In the genomic region with DNA sequence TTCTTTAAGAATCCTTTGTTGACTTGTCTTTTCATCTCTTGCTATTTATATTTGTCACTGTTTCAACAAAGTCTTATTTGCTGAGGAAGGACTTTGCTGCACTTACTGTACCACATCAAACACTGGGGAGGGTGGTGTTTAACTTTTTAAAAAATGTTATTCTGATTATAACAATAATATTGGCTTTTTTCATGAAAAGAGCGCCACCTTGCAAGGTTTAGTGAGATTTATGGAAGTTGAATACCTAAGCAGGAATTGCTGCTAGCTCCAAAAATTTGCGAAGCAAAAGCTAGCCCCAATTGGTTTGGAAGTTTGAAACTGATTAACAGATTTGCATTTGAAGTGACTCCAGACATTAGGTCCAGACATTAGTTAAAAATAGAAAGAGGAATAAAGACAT, we compare ENCODE assay signal across 25 cellular contexts. TPM values are rescaled to one million over a fixed set of nuclear protein-coding genes. Genes with fewer than 3 reads are reported as not detected.
DNase-seq lines count a peak whose midpoint lies in the region; ATAC-seq and TF ChIP-seq lines count a peak whose summit lies in the region.
"Had no signal": no experiment of that assay in that cellular context is flagged by ENCODE, and none has a peak within 500 bp of the region (broad histone marks: within the 10 kb centered on the region; RNA-seq: fewer than 3 reads in every experiment).

No MANE protein-coding gene starts in this region.

- H4K20me1 ChIP-seq in GM23338 (replicated peaks; ENCODE audit: insufficient read depth) (no peaks in the 10 kb centered on the region), H9 (ENCODE audit: control insufficient read depth, insufficient read depth, insufficient read length) (no peaks in the 10 kb centered on the region)

- no peak overlapping the region for H4K91ac ChIP-seq in H9 (ENCODE audit: insufficient read length, low read depth, low read length)

- H3K9me2 ChIP-seq in GM23338 (ENCODE audit: insufficient read depth) = no peaks in the 10 kb centered on the region

- no peak overlapping the region for H3K4me3 Mint-ChIP-seq in GM23338
- no peak overlapping the region for H3K4me3 Mint-ChIP-seq in H9
- H3K4me3 Mint-ChIP-seq: activated CD4-positive, alpha-beta T cell treated with anti-CD3 and anti-CD28 coated beads, Interleukin-2, amount 10 ng/mL, durations not matched to agents 7 days and 5 days; activated naive CD8-positive, alpha-beta T cell; activated T-helper 17 cell treated with anti-CD3 and anti-CD28 coated beads, Interleukin-2, amount 50 U/mL, for 72 hours; CD8-positive, alpha-beta T cell; naive B cell; T-helper 2 cell treated with Interferon-gamma antibody and Interleukin-4, amounts not matched to agents 5 μg/mL and 100 μg/mL, for 36 hours had no signal

- H3K79me2 ChIP-seq in GM23338 (replicated peaks; ENCODE audit: insufficient read depth) = no peaks in the 10 kb centered on the region
- no peaks in the 10 kb centered on the region for H3K79me2 ChIP-seq in H9 (ENCODE audit: insufficient read depth, low read length)

- ATAC-seq in GM23338 (no peak), HG03139 (IDR thresholded peaks at IDR 0.05; ENCODE audit: unreplicated experiment) (no peak)
- ATAC-seq: activated T-helper 17 cell treated with anti-CD3 and anti-CD28 coated beads, Interleukin-2, amount 50 U/mL, for 72 hours; CD8-positive, alpha-beta T cell; GM12878 had no signal

- no peak overlapping the region for H4K8ac ChIP-seq in H9 (replicated peaks; ENCODE audit: insufficient read length, low read depth, low read length)

- no peak overlapping the region for H2BK15ac ChIP-seq in H9 (ENCODE audit: low read depth, low read length)

- no peaks in the 10 kb centered on the region for H3K36me3 Mint-ChIP-seq in GM23338 (ENCODE audit: low read depth)
- no peaks in the 10 kb centered on the region; a peak in 1 of 7 replicates for H3K36me3 Mint-ChIP-seq in H9 (ENCODE audit: insufficient read depth in 1 of 3, low read depth in 3 of 3)
- H3K36me3 Mint-ChIP-seq: CD8-positive, alpha-beta T cell had no signal

- no peak overlapping the region for H3K14ac ChIP-seq in H9 (ENCODE audit: insufficient read depth, low read length)

- no peak overlapping the region for H3K23ac ChIP-seq in H9 (ENCODE audit: insufficient read length, low read depth, low read length)

- H3K9ac ChIP-seq in H9 (ENCODE audit: extremely low read depth, insufficient read length, low read length) = no peak overlapping the region

- no peak overlapping the region for H2AFZ ChIP-seq in GM23338
- H2AFZ ChIP-seq in H9 (ENCODE audit: low read length) = no peak overlapping the region

- intact Hi-C loops in A673 (cut with micrococcal nuclease; ENCODE audit: unreplicated experiment) = no loop called here

- BruUV-seq in A673 (replicated peaks; lab: Mats Ljungman, UMichigan) = no TSS peak

- H3K9me3 ChIP-seq in A673 (ENCODE audit: low read depth, low read length, poor library complexity, severe bottlenecking) = no peaks in the 10 kb centered on the region
- peaks cover 0 to 28% of the 10 kb centered on the region in 2 donors for H3K9me3 ChIP-seq in right atrium auricular region
- no peaks in the 10 kb centered on the region for H3K9me3 ChIP-seq in H9 (ENCODE audit: control insufficient read depth, low read depth, low read length)
- H3K9me3 ChIP-seq: SJSA1 had no signal

- peaks cover 57% of the 10 kb centered on the region for H3K4me1 Mint-ChIP-seq in GM23338
- H3K4me1 Mint-ChIP-seq in H9 = peaks cover 24 to 63% of the 10 kb centered on the region in 2 experiments
- H3K4me1 Mint-ChIP-seq: activated T-helper 17 cell treated with anti-CD3 and anti-CD28 coated beads, Interleukin-2, amount 50 U/mL, for 72 hours had no signal

- CTCF ChIA-PET in A673 (lab: Charles Lee) = no interaction called here

- no peak overlapping the region for H3K56ac ChIP-seq in H9 (ENCODE audit: insufficient read length, low read depth, low read length)

- TF ChIP-seq CTCF in A673 (conservative IDR thresholded peaks at IDR 0.05; ENCODE audit: low read depth, low read length) (peak; percentile 33; the same call in 1 of the 2 replicates), GM23338 (conservative IDR thresholded peaks at IDR 0.05; ENCODE audit: low read depth in 2 of 2) (peak in 1 of 2 experiments; percentile 44; a peak in 3 of 4 replicates), astrocyte of the cerebellum (IDR thresholded peaks at IDR 0.05; ENCODE audit: low read depth, low read length, missing control alignments) (peak; percentile 40), right atrium auricular region (IDR thresholded peaks at IDR 0.05) (no peak), H9 (conservative IDR thresholded peaks at IDR 0.05) (no peak; the same call in 2 of the 3 replicates)

- H2BK120ac ChIP-seq in H9 (ENCODE audit: low read depth, low read length, poor library complexity, severe bottlenecking) = no peak overlapping the region

- peaks cover 99% of the 10 kb centered on the region for H3K27me3 Mint-ChIP-seq in GM23338 (ENCODE audit: insufficient read depth, low read depth, poor library complexity)
- peaks cover 99% of the 10 kb centered on the region for H3K27me3 Mint-ChIP-seq in H9 (ENCODE audit: low read depth)

- no peak overlapping the region for H2BK20ac ChIP-seq in H9 (ENCODE audit: low read depth, low read length, poor library complexity, severe bottlenecking)

- peaks cover 20% of the 10 kb centered on the region for H3K23me2 ChIP-seq in H9 (ENCODE audit: insufficient read length, low read depth, low read length, poor library complexity, severe bottlenecking)

- H4K5ac ChIP-seq in H9 (ENCODE audit: insufficient read length, low read depth, low read length) = no peak overlapping the region

- H3K27ac ChIP-seq in A673 (ENCODE audit: low read depth, low read length, poor library complexity, severe bottlenecking) (no peak overlapping the region), GM23338 (ENCODE audit: low read depth) (no peak overlapping the region), right atrium auricular region (no peak overlapping the region), H9 (ENCODE audit: insufficient read length, low read depth, low read length) (no peak overlapping the region)
- H3K27ac ChIP-seq: SJSA1, VCaP had no signal

- in situ Hi-C loops in astrocyte of the cerebellum (cut with HindIII; ENCODE audit: low sequenced_read_pairs) = no loop called here

- POLR2A ChIA-PET in A673 (lab: Charles Lee; ENCODE audit: low non-redundant PET) = no interaction called here

- H3K27ac Mint-ChIP-seq in GM23338 = no peak overlapping the region
- H3K27ac Mint-ChIP-seq in H9 = no peak overlapping the region
- H3K27ac Mint-ChIP-seq: activated CD4-positive, alpha-beta T cell treated with anti-CD3 and anti-CD28 coated beads, Interleukin-2, amount 10 ng/mL, durations not matched to agents 7 days and 5 days; activated naive CD8-positive, alpha-beta T cell; activated T-helper 17 cell treated with anti-CD3 and anti-CD28 coated beads, Interleukin-2, amount 50 U/mL, for 72 hours; CD8-positive, alpha-beta T cell; T-helper 2 cell treated with Interferon-gamma antibody and Interleukin-4, amounts not matched to agents 5 μg/mL and 100 μg/mL, for 36 hours had no signal

- H3K9me3 Mint-ChIP-seq in GM23338 (peaks cover 8% of the 10 kb centered on the region), H9 (no peaks in the 10 kb centered on the region; a peak in 2 of 5 replicates)

- no CpG with 5 or more reads among the region's 2 CpGs for WGBS in H9 (ENCODE audit: extremely low coverage, insufficient read length, low lambda C conversion rate)

- H3K36me3 ChIP-seq in A673 (ENCODE audit: insufficient read depth, low read length, poor library complexity, severe bottlenecking) (no peaks in the 10 kb centered on the region), GM23338 (ENCODE audit: insufficient read depth) (no peaks in the 10 kb centered on the region), right atrium auricular region (no peaks in the 10 kb centered on the region)

- H3F3A ChIP-seq in GM23338 (replicated peaks; ENCODE audit: low read depth) = peaks cover 40% of the 10 kb centered on the region

- H3K4ac ChIP-seq in H9 (ENCODE audit: low read depth, low read length) = no peak overlapping the region

- no peaks in the 10 kb centered on the region for H3K79me1 ChIP-seq in H9 (ENCODE audit: insufficient read depth, low read depth, low read length, poor library complexity, severe bottlenecking)

- H2AK5ac ChIP-seq in H9 (ENCODE audit: insufficient read length, low read length) = no peak overlapping the region

- DNase-seq in A673 (ENCODE audit: low spot score) (no peak), GM23338 (ENCODE audit: low spot score) (no peak), astrocyte of the cerebellum (ENCODE audit: low read depth) (no peak), medulla oblongata (ENCODE audit: extremely low spot score) (peak; percentile 2), right atrium auricular region (ENCODE audit: low spot score) (no peak), H9 (no peak)
- DNase-seq in activated CD8-positive, alpha-beta memory T cell treated with anti-CD3 and anti-CD28 coated beads, Interleukin-2, amount 50 U/mL, for 48 hours = no peak
- DNase-seq: activated CD4-positive, alpha-beta T cell treated with anti-CD3 and anti-CD28 coated beads, Interleukin-2, amount 10 ng/mL, durations not matched to agents 7 days and 5 days; CD8-positive, alpha-beta T cell; DMS153; head of caudate nucleus; mesenchymal stem cell; naive B cell; NCI-H1436 treated with DMSO at 0.1 percent for 48 hours; NCI-H510A; NK-92 treated with Interleukin-12 subunit alpha and Interleukin-12 subunit beta, amount 100 ng/mL, for 24 hours; posterior cingulate gyrus; substantia nigra had no signal

- H3K4me1 ChIP-seq in A673 (ENCODE audit: insufficient read depth, low read length, poor library complexity, severe bottlenecking) (peaks cover 8% of the 10 kb centered on the region), GM23338 (ENCODE audit: insufficient read depth) (peaks cover 88% of the 10 kb centered on the region), right atrium auricular region (peaks cover 0 to 37% of the 10 kb centered on the region in 2 donors), H9 (ENCODE audit: insufficient read depth, low read length) (peaks cover 5% of the 10 kb centered on the region; the same call in 1 of the 2 replicates)
- H3K4me1 ChIP-seq: SJSA1 had no signal

- H3K4me2 ChIP-seq in GM23338 (peak overlapping the region; percentile 46), H9 (ENCODE audit: insufficient read depth, insufficient read length, low read length) (no peak overlapping the region)

- H3K4me3 ChIP-seq in A673 (ENCODE audit: low read depth, low read length, poor library complexity, severe bottlenecking) (no peak overlapping the region), GM23338 (no peak overlapping the region), astrocyte of the cerebellum (ENCODE audit: low read depth, low read length) (peak overlapping the region; percentile 96), right atrium auricular region (no peak overlapping the region)
- H3K4me3 ChIP-seq: GM12878, SJSA1 had no signal

- H2BK12ac ChIP-seq in H9 (ENCODE audit: insufficient read length, low read depth, low read length) = no peak overlapping the region

- no peak overlapping the region for H3T11ph ChIP-seq in H9 (ENCODE audit: low read length)

- H2BK5ac ChIP-seq in H9 (ENCODE audit: insufficient read length, low read length) = no peak overlapping the region

- H3K27me3 ChIP-seq in A673 (replicated peaks; ENCODE audit: insufficient read depth, low read depth, low read length, poor library complexity) (peaks cover 93% of the 10 kb centered on the region), GM23338 (ENCODE audit: insufficient read depth) (peaks cover 100% of the 10 kb centered on the region), right atrium auricular region (peaks cover 58 to 68% of the 10 kb centered on the region in 2 donors), H9 (ENCODE audit: insufficient read depth, low read length) (peaks cover 83% of the 10 kb centered on the region)
- H3K27me3 ChIP-seq: SJSA1 had no signal

- no peak overlapping the region for H3K18ac ChIP-seq in H9 (ENCODE audit: insufficient read length, low read depth, low read length)

RNA-seq across cellular contexts. Expression of a gene that starts 6.7 kb away (rescaled TPM):
- 1.4 and 4.2 TPM in 2 replicates for total RNA-seq in A673 (2021)
- 0.19 and 0.21 TPM in 2 replicates for total RNA-seq in GM23338 (2014; rRNA removed; shearing (Covaris generic))
- polyA plus RNA-seq in GM23338 (2016; fragmentation: Nextera tagmentation; extraction: Ambion mirVana) = 0.95 and 1.4 TPM in 2 replicates
- under 1 TPM in 1 of 2 donors, not detected in 1; 0.04 TPM for total RNA-seq in right atrium auricular region
- total RNA-seq in H9 (2021) = not detected in 2 replicates
- total RNA-seq: activated CD4-positive, alpha-beta T cell treated with anti-CD3 and anti-CD28 coated beads, Interleukin-2, amount 10 ng/mL, durations not matched to agents 7 days and 5 days; activated T-helper 17 cell treated with anti-CD3 and anti-CD28 coated beads, Interleukin-2, amount 50 U/mL, for 72 hours; CD8-positive, alpha-beta T cell; GM12878 had no signal
- polyA plus RNA-seq: GM12878 had no signal

RNA-seq across cellular contexts. Expression of a gene that starts 9.5 kb away (rescaled TPM):
- 0.39 and 0.47 TPM in 2 replicates for total RNA-seq in A673 (2021)
- not detected in 2 replicates for total RNA-seq in GM23338 (2014; rRNA removed; shearing (Covaris generic))
- polyA plus RNA-seq in GM23338 (2016; fragmentation: Nextera tagmentation; extraction: Ambion mirVana) = 0.12 TPM in 1 of 2 replicates, not detected in the other
- total RNA-seq in right atrium auricular region = not detected
- not detected in 2 replicates for total RNA-seq in H9 (2021)
- total RNA-seq: activated CD4-positive, alpha-beta T cell treated with anti-CD3 and anti-CD28 coated beads, Interleukin-2, amount 10 ng/mL, durations not matched to agents 7 days and 5 days; activated T-helper 17 cell treated with anti-CD3 and anti-CD28 coated beads, Interleukin-2, amount 50 U/mL, for 72 hours; CD8-positive, alpha-beta T cell; GM12878 had no signal
- polyA plus RNA-seq: GM12878 had no signal

Comparison
In these comparisons a context has a peak if more than half of its experiments do, and no peak if none do; other contexts are left out.
1. CTCF ChIP-seq: peak in A673 (single experiment) and astrocyte of the cerebellum (single experiment); none in right atrium auricular region (0 of 2) and H9 (single experiment).